24 cellular contexts compared by ENCODE assay signal in the genomic region with DNA sequence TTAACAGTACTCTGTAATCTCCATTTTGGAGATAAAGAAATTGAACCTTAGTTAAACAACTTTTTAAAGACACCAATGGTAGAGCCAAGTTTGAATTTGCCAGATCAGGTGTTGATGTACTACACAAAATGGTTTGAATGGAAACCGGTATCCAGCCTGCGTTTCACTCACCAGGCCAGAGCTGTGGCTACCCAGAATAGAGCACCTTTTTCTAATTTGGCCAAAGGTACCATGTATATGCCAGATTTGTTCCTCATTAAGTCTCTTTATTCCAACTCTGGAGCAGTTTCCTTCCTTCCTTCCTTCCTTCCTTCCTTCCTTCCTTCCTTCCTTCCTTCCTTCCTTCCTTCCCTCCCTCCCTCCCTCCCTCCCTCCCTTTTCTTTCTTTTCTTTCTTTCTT.
"Had no signal": no experiment of that assay in that cellular context is flagged by ENCODE, and none has a peak within 500 bp of the region (broad histone marks: within the 10 kb centered on the region; RNA-seq: fewer than 3 reads in every experiment).

No MANE protein-coding gene starts in this region.

- H3K9me3 Mint-ChIP-seq: immature natural killer cell; memory B cell; naive B cell; natural killer cell treated with Interleukin-12 subunit alpha and Interleukin-12 subunit beta and Interleukin-15 and Interleukin-18, amount 100 ng/mL, for 72 hours; stimulated activated naive B cell treated with anti-CD40 and anti-IgM and Interleukin-4, amounts not matched to agents 10 μg/mL and 1 μg/mL and 100 μg/mL, for 72 hours; stimulated activated naive CD8-positive, alpha-beta T cell treated with anti-CD3 and anti-CD28 coated beads, Interleukin-15, Interleukin-2, amounts not matched to agents 100 ng/mL and 50 ng/mL, for 24 hours had no signal

- DNase-seq: dorsolateral prefrontal cortex; effector CD4-positive, alpha-beta T cell; hypothalamus; immature natural killer cell; islet precursor cell; kidney glomerular epithelial cell; mucosa of descending colon; naive B cell; right lobe of liver; small intestine; stimulated activated CD4-positive, alpha-beta T cell treated with anti-CD3 and anti-CD28 coated beads, Interleukin-15, amount 100 ng/mL, for 24 hours; stimulated activated CD4-positive, alpha-beta T cell treated with anti-CD3 and anti-CD28 coated beads, Interleukin-2, amount 100 ng/mL, for 48 hours; stimulated activated naive B cell treated with anti-CD40 and anti-IgM and Interleukin-4, amounts not matched to agents 10 μg/mL and 1 μg/mL and 100 μg/mL, for 72 hours; upper lobe of left lung had no signal

- H3K9me3 ChIP-seq: mucosa of descending colon, right lobe of liver, thoracic aorta, tibial nerve, upper lobe of left lung had no signal

- H3K36me3 Mint-ChIP-seq: naive B cell had no signal

- H3K36me3 ChIP-seq: neural progenitor cell, right lobe of liver, thoracic aorta, tibial nerve, upper lobe of left lung had no signal

- H3K27ac Mint-ChIP-seq: immature natural killer cell; memory B cell; natural killer cell treated with Interleukin-12 subunit alpha and Interleukin-12 subunit beta and Interleukin-15 and Interleukin-18, amount 100 ng/mL, for 72 hours; neural progenitor cell; stimulated activated naive B cell treated with anti-CD40 and anti-IgM and Interleukin-4, amounts not matched to agents 10 μg/mL and 1 μg/mL and 100 μg/mL, for 72 hours; stimulated activated naive CD8-positive, alpha-beta T cell treated with anti-CD3 and anti-CD28 coated beads, Interleukin-15, Interleukin-2, amounts not matched to agents 100 ng/mL and 50 ng/mL, for 24 hours had no signal

- H3K27me3 Mint-ChIP-seq: memory B cell; naive B cell; natural killer cell treated with Interleukin-12 subunit alpha and Interleukin-12 subunit beta and Interleukin-15 and Interleukin-18, amount 100 ng/mL, for 72 hours; progenitor cell of endocrine pancreas; stimulated activated naive B cell treated with anti-CD40 and anti-IgM and Interleukin-4, amounts not matched to agents 10 μg/mL and 1 μg/mL and 100 μg/mL, for 72 hours; stimulated activated naive CD8-positive, alpha-beta T cell treated with anti-CD3 and anti-CD28 coated beads, Interleukin-15, Interleukin-2, amounts not matched to agents 100 ng/mL and 50 ng/mL, for 24 hours had no signal

- H3K27me3 ChIP-seq: dorsolateral prefrontal cortex, neural progenitor cell, right lobe of liver, tibial nerve, upper lobe of left lung had no signal

- H3K4me1 ChIP-seq: neural progenitor cell had no signal

- H3K4me3 Mint-ChIP-seq: immature natural killer cell; memory B cell; naive B cell; natural killer cell treated with Interleukin-12 subunit alpha and Interleukin-12 subunit beta and Interleukin-15 and Interleukin-18, amount 100 ng/mL, for 72 hours; neural progenitor cell; stimulated activated naive B cell treated with anti-CD40 and anti-IgM and Interleukin-4, amounts not matched to agents 10 μg/mL and 1 μg/mL and 100 μg/mL, for 72 hours; stimulated activated naive CD8-positive, alpha-beta T cell treated with anti-CD3 and anti-CD28 coated beads, Interleukin-15, Interleukin-2, amounts not matched to agents 100 ng/mL and 50 ng/mL, for 24 hours had no signal

- FAIRE-seq: urothelium cell line had no signal

- ATAC-seq: mucosa of descending colon; natural killer cell treated with Interleukin-12 subunit alpha and Interleukin-12 subunit beta and Interleukin-15 and Interleukin-18, amount 100 ng/mL, for 72 hours; right lobe of liver; stimulated activated naive B cell treated with anti-CD40 and anti-IgM and Interleukin-4, amounts not matched to agents 10 μg/mL and 1 μg/mL and 100 μg/mL, for 72 hours had no signal

- H3K27ac ChIP-seq: neural progenitor cell, parathyroid adenoma, right lobe of liver, thoracic aorta, tibial nerve, upper lobe of left lung had no signal

- H3K4me1 Mint-ChIP-seq: immature natural killer cell; stimulated activated naive B cell treated with anti-CD40 and anti-IgM and Interleukin-4, amounts not matched to agents 10 μg/mL and 1 μg/mL and 100 μg/mL, for 72 hours had no signal

- H3K4me3 ChIP-seq: dorsolateral prefrontal cortex, lung, mucosa of descending colon, neural progenitor cell, right lobe of liver, thoracic aorta, tibial nerve, upper lobe of left lung had no signal
